Comparison of ENCODE assay signal across 8 cellular contexts in the genomic region with DNA sequence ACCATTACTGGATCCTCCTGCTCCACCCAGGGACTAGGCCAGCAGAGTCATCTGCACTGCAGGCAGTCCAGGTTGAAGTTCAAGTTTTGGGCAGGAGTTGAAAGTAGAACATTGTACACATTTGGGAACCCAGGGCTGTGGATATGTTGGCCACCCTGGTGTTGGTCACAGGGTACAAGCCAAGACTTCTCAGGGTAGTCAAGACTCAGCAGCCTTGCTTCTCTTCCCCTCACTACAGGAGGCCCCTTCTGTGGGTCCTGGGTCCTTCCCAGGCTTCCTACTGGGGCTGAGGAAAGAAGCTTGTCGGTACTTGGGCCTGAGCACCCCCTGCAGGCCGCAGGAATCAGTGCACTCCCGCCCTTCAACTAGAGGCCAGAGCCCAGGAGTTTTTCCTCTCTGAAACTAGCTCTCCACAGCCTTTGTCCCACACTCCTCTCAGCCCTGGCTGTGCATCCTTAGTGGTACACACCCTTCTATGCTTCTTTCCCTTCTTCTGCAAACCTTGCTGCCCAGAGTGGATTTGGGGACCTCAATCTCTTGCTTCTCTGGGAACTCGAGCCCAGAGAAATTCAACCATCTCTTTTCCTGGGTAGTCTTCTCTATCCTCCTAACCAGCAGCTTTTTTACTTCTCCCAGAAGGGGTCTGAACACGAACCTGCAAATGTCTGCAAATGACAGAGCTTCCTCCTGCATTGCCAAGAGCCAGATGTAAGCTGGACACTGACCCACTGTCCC. TPM values are rescaled to one million over a fixed set of nuclear protein-coding genes. Genes with fewer than 3 reads are reported as not detected.
DNase-seq lines count a peak whose midpoint lies in the region; ATAC-seq and TF ChIP-seq lines count a peak whose summit lies in the region.

No MANE protein-coding gene starts in this region.

- WGBS in spleen, 5 donors: 21 to 30% (median 26%) methylated on average over 5 of the region's 5 CpGs

- H3K9me3 ChIP-seq in ascending aorta (no peaks in the 10 kb centered on the region), spleen (no peaks in the 10 kb centered on the region)

- TF ChIP-seq CTCF in ascending aorta (IDR thresholded peaks at IDR 0.05): peak; percentile 55 to 69 (median 60)
- TF ChIP-seq CTCF in spleen (IDR thresholded peaks at IDR 0.05 in 8 of 11, conservative IDR thresholded peaks at IDR 0.05 in 3 of 11): peak; percentile 62 to 92 (median 82)

- H3K36me3 ChIP-seq in ascending aorta (peaks cover 10% of the 10 kb centered on the region in 2 donors), spleen (peaks cover 0 to 11% (median 3%) of the 10 kb centered on the region in 6 donors)

- intact Hi-C loops in ascending aorta (cut with DNase I) (loop anchor here (1.0 to 2.0 kb wide), 2 partner anchors 61 to 64 kb away; no protein-coding TSS in a partner anchor), spleen (cut with DNase I; ENCODE audit: low total_unique reads) (loop anchor here (5.0 to 10.0 kb wide), 2 partner anchors 61 to 66 kb away; no protein-coding TSS in a partner anchor)

- TF ChIP-seq POLR2A in spleen (IDR thresholded peaks at IDR 0.05): no peak

- H3K27me3 ChIP-seq in ascending aorta: no peaks in the 10 kb centered on the region
- H3K27me3 ChIP-seq in spleen (replicated peaks in 1 of 7): no peaks in the 10 kb centered on the region

- DNase-seq in DMS53 (lab: John Stamatoyannopoulos, UW) (peak; percentile 64), HT1080 (ENCODE audit: low read depth) (peak; percentile 53), T-helper 1 cell (peak; percentile 26 to 52 (median 41)), ascending aorta (ENCODE audit: low spot score in 2 of 2) (no peak), hypothalamus (lab: John Stamatoyannopoulos, UW) (peak in 45 of 51 donors; percentile 2 to 75 (median 34)), spleen (peak; percentile 82)

- H3K4me3 ChIP-seq in ascending aorta (no peak overlapping the region), spleen (no peak overlapping the region)

- ATAC-seq in GM21367 (IDR thresholded peaks at IDR 0.05; ENCODE audit: unreplicated experiment) (peak; percentile 85), GM21528 (IDR thresholded peaks at IDR 0.05; ENCODE audit: low FRiP score, unreplicated experiment) (no peak)

- H3K27ac ChIP-seq in ascending aorta (peak overlapping the region; percentile 47 to 64), spleen (no peak overlapping the region)

- H3K4me1 ChIP-seq in ascending aorta: peaks cover 0 to 3% of the 10 kb centered on the region in 2 donors
- peaks cover 0 to 16% (median 2%) of the 10 kb centered on the region in 6 donors for H3K4me1 ChIP-seq in spleen

RNA-seq across cellular contexts. Expression of a gene that starts 2.6 kb away (rescaled TPM):
- 0.35 TPM in 1 of 2 replicates, not detected in the other for total RNA-seq in HT1080 (2014; rRNA removed; shearing (Covaris generic))
- not detected in 2 replicates for polyA plus RNA-seq in HT1080 (2015; cell fraction: cytosol; rRNA removed)
- polyA plus RNA-seq in HT1080 (2015; cell fraction: nucleus; rRNA removed): 0.46 and 0.50 TPM in 2 replicates
- 16.8 TPM for total RNA-seq in ascending aorta
- total RNA-seq in spleen: 1 to 10 TPM in 6 of 7 donors, not detected in 1; 1.0 to 3.8 (median 2.8) TPM
- 1 to 10 TPM in 1 of 3 donors, under 1 TPM in 2; 0.65 to 1.4 (median 0.83) TPM for polyA plus RNA-seq in spleen

RNA-seq across cellular contexts. Expression of a gene that starts 24.5 kb away (rescaled TPM):
- total RNA-seq in HT1080 (2014; rRNA removed; shearing (Covaris generic)): 13.3 and 15.4 TPM in 2 replicates
- polyA plus RNA-seq in HT1080 (2015; cell fraction: cytosol; rRNA removed): 19.0 and 22.3 TPM in 2 replicates
- 23.2 and 27.4 TPM in 2 replicates for polyA plus RNA-seq in HT1080 (2015; cell fraction: nucleus; rRNA removed)
- total RNA-seq in ascending aorta: 29.2 TPM
- total RNA-seq in spleen: 10 to 100 TPM; 23.5 to 42.4 (median 27.3) TPM
- polyA plus RNA-seq in spleen: 10 to 100 TPM; 18.6 to 25.9 (median 22.2) TPM

RNA-seq across cellular contexts. Expression of a gene that starts 30.3 kb away (rescaled TPM):
- 27.2 and 35.5 TPM in 2 replicates for total RNA-seq in HT1080 (2014; rRNA removed; shearing (Covaris generic))
- 11.9 and 12.3 TPM in 2 replicates for polyA plus RNA-seq in HT1080 (2015; cell fraction: cytosol; rRNA removed)
- 64.8 and 66.5 TPM in 2 replicates for polyA plus RNA-seq in HT1080 (2015; cell fraction: nucleus; rRNA removed)
- total RNA-seq in ascending aorta (33.8 TPM), spleen (10 to 100 TPM; 11.3 to 27.6 (median 19.9) TPM)
- polyA plus RNA-seq in spleen: 1 to 10 TPM; 6.3 to 8.1 (median 6.8) TPM

RNA-seq across cellular contexts. Expression of a gene that starts 37.7 kb away (rescaled TPM):
- total RNA-seq in HT1080 (2014; rRNA removed; shearing (Covaris generic)): 123 and 126 TPM in 2 replicates
- polyA plus RNA-seq in HT1080 (2015; cell fraction: cytosol; rRNA removed): 85.7 and 89.3 TPM in 2 replicates
- 151 and 159 TPM in 2 replicates for polyA plus RNA-seq in HT1080 (2015; cell fraction: nucleus; rRNA removed)
- 87.8 TPM for total RNA-seq in ascending aorta
- total RNA-seq in spleen: 10 to 100 TPM; 29.8 to 72.7 (median 37.1) TPM
- polyA plus RNA-seq in spleen: 10 to 100 TPM; 23.4 to 36.5 (median 35.8) TPM

RNA-seq across cellular contexts. Expression of a gene that starts 37.9 kb away (rescaled TPM):
- 49.8 and 60.5 TPM in 2 replicates for total RNA-seq in HT1080 (2014; rRNA removed; shearing (Covaris generic))
- polyA plus RNA-seq in HT1080 (2015; cell fraction: cytosol; rRNA removed): 31.3 and 34.1 TPM in 2 replicates
- 32.8 and 47.0 TPM in 2 replicates for polyA plus RNA-seq in HT1080 (2015; cell fraction: nucleus; rRNA removed)
- total RNA-seq in ascending aorta: 19.2 TPM
- total RNA-seq in spleen: 10 to 100 TPM; 32.7 to 71.3 (median 46.9) TPM
- 10 to 100 TPM; 10.7 to 33.8 (median 19.8) TPM for polyA plus RNA-seq in spleen

Comparison
In these comparisons a context has a peak if more than half of its experiments do, and no peak if none do; other contexts are left out.
1. DNase-seq: peak in DMS53 (single experiment), HT1080 (single experiment), T-helper 1 cell (5 of 5), hypothalamus (45 of 51) and spleen (single experiment); none in ascending aorta (0 of 2).
2. H3K27ac ChIP-seq: peak in ascending aorta (2 of 2); none in spleen (0 of 8).